In genomic region chr6:157158456-157158855, GRCh38 we compare ENCODE assay signal across 18 cellular contexts.
DNase-seq lines count a peak whose midpoint lies in the region; ATAC-seq, FAIRE-seq and TF ChIP-seq lines count a peak whose summit lies in the region.
"Had no signal": no experiment of that assay in that cellular context is flagged by ENCODE, and none has a peak within 500 bp of the region (broad histone marks: within the 10 kb centered on the region; RNA-seq: fewer than 3 reads in every experiment).

No MANE protein-coding gene starts in this region.

- no peak overlapping the region for H3K18ac ChIP-seq in H1 (ENCODE audit: extremely low read depth, low read length)
- H3K18ac ChIP-seq in mesenchymal stem cell (ENCODE audit: low read depth in 1 of 2, low read length in 2 of 2) = no peak overlapping the region

- no peak for TF ChIP-seq RAD21 in H1 (IDR thresholded peaks at IDR 0.05 in 1 of 2, conservative IDR thresholded peaks at IDR 0.05 in 1 of 2; ENCODE audit: low read depth in 2 of 2, low read length in 2 of 2)

- no TSS peak for BruUV-seq in Panc1 (replicated peaks; lab: Mats Ljungman, UMichigan)

- H3K27me3 ChIP-seq in GM23338 (ENCODE audit: insufficient read depth) (no peaks in the 10 kb centered on the region), Panc1 (ENCODE audit: control insufficient read depth, insufficient read depth, low read length) (no peaks in the 10 kb centered on the region), H1 (replicated peaks in 1 of 4; ENCODE audit: control insufficient read depth in 3 of 4, extremely low read depth in 1 of 4, insufficient read depth in 3 of 4, low read length in 3 of 4) (no peaks in the 10 kb centered on the region), mesenchymal stem cell (ENCODE audit: control insufficient read depth in 1 of 2, insufficient read depth in 1 of 2, low read length in 2 of 2) (no peaks in the 10 kb centered on the region)

- H3K36me3 ChIP-seq in GM23338 (ENCODE audit: insufficient read depth) (no peaks in the 10 kb centered on the region), Panc1 (ENCODE audit: control insufficient read depth, insufficient read depth, low read length) (peaks cover 8% of the 10 kb centered on the region; the same call in 1 of the 2 replicates), H1 (ENCODE audit: control insufficient read depth in 2 of 4, insufficient read depth in 4 of 4, low read length in 3 of 4) (peaks cover 0 to 3% (median 0%) of the 10 kb centered on the region in 4 experiments; a peak in 1 of 8 replicates), mesenchymal stem cell (ENCODE audit: control insufficient read depth in 1 of 2, insufficient read depth in 2 of 2, low read depth in 1 of 2, low read length in 2 of 2) (peaks cover 19 to 49% of the 10 kb centered on the region in 2 experiments)

- H3K4ac ChIP-seq in H1 (replicated peaks; ENCODE audit: insufficient read length, low read depth, low read length) (no peak overlapping the region), mesenchymal stem cell (ENCODE audit: low read depth in 1 of 2, low read length in 2 of 2) (no peak overlapping the region)

- no peak overlapping the region for H3K9ac ChIP-seq in H1 (replicated peaks in 1 of 4; ENCODE audit: extremely low read depth in 1 of 4, low read depth in 3 of 4, low read length in 3 of 4)
- H3K9ac ChIP-seq in mesenchymal stem cell (ENCODE audit: low read length) = no peak overlapping the region

- no peak overlapping the region for H4K5ac ChIP-seq in H1 (ENCODE audit: insufficient read length, low read depth, low read length)

- H2BK20ac ChIP-seq in H1 (ENCODE audit: low read length) = no peak overlapping the region

- no peaks in the 10 kb centered on the region; the same call in 1 of the 2 replicates for H3F3A ChIP-seq in GM23338 (replicated peaks; ENCODE audit: low read depth)

- H2BK120ac ChIP-seq in H1 (replicated peaks; ENCODE audit: low read depth, low read length) = no peak overlapping the region
- H2BK120ac ChIP-seq in mesenchymal stem cell (ENCODE audit: low read depth, low read length) = no peak overlapping the region

- H2AK5ac ChIP-seq in H1 (ENCODE audit: low read depth, low read length) = no peak overlapping the region
- no peak overlapping the region for H2AK5ac ChIP-seq in mesenchymal stem cell (ENCODE audit: low read length, severe bottlenecking)

- H3K9me3 Mint-ChIP-seq in GM23338 = no peaks in the 10 kb centered on the region
- no peaks in the 10 kb centered on the region for H3K9me3 Mint-ChIP-seq in stimulated activated effector memory CD8-positive, alpha-beta T cell treated with anti-CD3 and anti-CD28 coated beads, Interleukin-12 subunit alpha, Interleukin-12 subunit beta, amount 100 ng/mL, for 72 hours
- H3K9me3 Mint-ChIP-seq: CD4-positive, alpha-beta T cell had no signal

- DNase-seq in GM23338 (ENCODE audit: low spot score) (no peak), Panc1 (ENCODE audit: low read depth, low spot score) (no peak), H1 (ENCODE audit: low read depth in 1 of 2, low spot score in 2 of 2) (no peak), mesenchymal stem cell (no peak)
- DNase-seq in stimulated activated effector memory CD8-positive, alpha-beta T cell treated with anti-CD3 and anti-CD28 coated beads, Interleukin-12 subunit alpha, Interleukin-12 subunit beta, amount 100 ng/mL, for 72 hours (ENCODE audit: low spot score in 2 of 2) = no peak
- DNase-seq: C1 segment of cervical spinal cord; CD4-positive, alpha-beta T cell; DMS153; DMS79 treated with DMSO at 0.1 percent for 48 hours; EL had no signal

- TF ChIP-seq CTCF in GM23338 (conservative IDR thresholded peaks at IDR 0.05; ENCODE audit: low read depth in 2 of 2) (no peak), Panc1 (IDR thresholded peaks at IDR 0.05) (no peak), H1 (IDR thresholded peaks at IDR 0.05; ENCODE audit: control extremely low read depth in 1 of 3, insufficient read depth in 1 of 3, low read depth in 1 of 3, low read length in 3 of 3) (no peak)

- no peaks in the 10 kb centered on the region for H3K23me2 ChIP-seq in H1 (ENCODE audit: low read depth, low read length)

- H3K4me1 Mint-ChIP-seq in GM23338 = peaks cover 53% of the 10 kb centered on the region
- H3K4me1 Mint-ChIP-seq in stimulated activated effector memory CD8-positive, alpha-beta T cell treated with anti-CD3 and anti-CD28 coated beads, Interleukin-12 subunit alpha, Interleukin-12 subunit beta, amount 100 ng/mL, for 72 hours = no peaks in the 10 kb centered on the region
- H3K4me1 Mint-ChIP-seq: B cell had no signal

- H4K91ac ChIP-seq in H1 (replicated peaks; ENCODE audit: insufficient read length, low read length) = no peak overlapping the region
- no peak overlapping the region for H4K91ac ChIP-seq in mesenchymal stem cell (ENCODE audit: low read length)

- H4K20me1 ChIP-seq in GM23338 (replicated peaks; ENCODE audit: insufficient read depth) = peaks cover 4% of the 10 kb centered on the region; the same call in 1 of the 2 replicates
- H4K20me1 ChIP-seq in H1 (replicated peaks in 1 of 2; ENCODE audit: control insufficient read depth in 1 of 2, insufficient read depth in 2 of 2, low read length in 2 of 2) = peaks cover 0 to 2% of the 10 kb centered on the region in 2 experiments

- no peaks in the 10 kb centered on the region for H3K9me3 ChIP-seq in Panc1 (ENCODE audit: control insufficient read depth, insufficient read depth, low read depth, low read length)
- no peaks in the 10 kb centered on the region for H3K9me3 ChIP-seq in H1 (ENCODE audit: insufficient read depth in 2 of 2, low read depth in 1 of 2, low read length in 1 of 2)
- H3K9me3 ChIP-seq in mesenchymal stem cell (ENCODE audit: control insufficient read depth, low read length) = no peaks in the 10 kb centered on the region

- H2BK12ac ChIP-seq in H1 (ENCODE audit: low read depth, low read length) (no peak overlapping the region), mesenchymal stem cell (ENCODE audit: low read length in 2 of 2) (no peak overlapping the region)

- 90% methylated on average over 4 of the region's 4 CpGs; no CpG with 5 or more reads in 1 of the 2 experiments for WGBS in H1 (ENCODE audit: extremely low coverage in 1 of 2, insufficient coverage in 1 of 2, insufficient read length in 1 of 2, insufficient replicate concordance in 2 of 2, low coverage in 1 of 2, low lambda C conversion rate in 2 of 2, missing lambda C conversion rate in 1 of 2), 2 experiments
- 98% methylated on average over 4 of the region's 4 CpGs for WGBS in mesenchymal stem cell

- H3K36me3 Mint-ChIP-seq in GM23338 (ENCODE audit: low read depth) = no peaks in the 10 kb centered on the region
- peaks cover 30% of the 10 kb centered on the region for H3K36me3 Mint-ChIP-seq in stimulated activated effector memory CD8-positive, alpha-beta T cell treated with anti-CD3 and anti-CD28 coated beads, Interleukin-12 subunit alpha, Interleukin-12 subunit beta, amount 100 ng/mL, for 72 hours

- no peak for TF ChIP-seq POLR2A in H1 (IDR thresholded peaks at IDR 0.05; ENCODE audit: control extremely low read depth in 1 of 2, low read depth in 2 of 2, low read length in 2 of 2)

- H3K79me1 ChIP-seq in H1 (ENCODE audit: low read depth, low read length) (no peaks in the 10 kb centered on the region), mesenchymal stem cell (replicated peaks; ENCODE audit: low read length, poor library complexity, severe bottlenecking) (peaks cover 22% of the 10 kb centered on the region)

- H3K14ac ChIP-seq in H1 (ENCODE audit: insufficient read length) (no peak overlapping the region), mesenchymal stem cell (ENCODE audit: low read length in 2 of 2) (no peak overlapping the region)

- in situ Hi-C loops in Panc1 (cut with HindIII; ENCODE audit: low pct_unique_long_range_greater_than_20kb, low sequenced_read_pairs) = no loop called here

- CTCF ChIA-PET in Panc1 (lab: Charles Lee) = no interaction called here
- CTCF ChIA-PET in H1 (lab: Charles Lee; ENCODE audit: partially characterized antibody) = interaction anchor here (0.8 to 10.7 kb wide), 18 partner anchors 12 to 216 kb away, joined by 3 to 88 read pairs (median 4); no protein-coding TSS in a partner anchor

- H3K79me2 ChIP-seq in GM23338 (replicated peaks; ENCODE audit: insufficient read depth) (no peaks in the 10 kb centered on the region; the same call in 1 of the 2 replicates), H1 (ENCODE audit: control insufficient read depth in 1 of 2, insufficient read depth in 2 of 2, low read length in 2 of 2) (no peaks in the 10 kb centered on the region)

- POLR2A ChIA-PET in Panc1 (lab: Charles Lee) = interaction anchor here (0.6 kb wide), 1 partner anchor 240 kb away, joined by 3 read pairs; no protein-coding TSS in a partner anchor
- POLR2A ChIA-PET in H1 (lab: Charles Lee; ENCODE audit: partially characterized antibody) = interaction anchor here (0.5 to 2.5 kb wide), 3 partner anchors 13 to 31 kb away, joined by 4 to 11 read pairs (median 4); no protein-coding TSS in a partner anchor

- no peak overlapping the region for H2AFZ ChIP-seq in GM23338
- no peak overlapping the region for H2AFZ ChIP-seq in H1 (ENCODE audit: low read length)
- H2AFZ ChIP-seq in mesenchymal stem cell (ENCODE audit: low read depth, low read length) = no peak overlapping the region

- no peak for FAIRE-seq in H1 (lab: Jason Lieb, UNC)
- FAIRE-seq: A204.1, G401.6, GM12891, GM19239, HepG2 had no signal

- H4K8ac ChIP-seq in H1 (ENCODE audit: extremely low read depth, insufficient read depth, low read length) = no peak overlapping the region
- no peak overlapping the region for H4K8ac ChIP-seq in mesenchymal stem cell (ENCODE audit: low read length)

- no peak overlapping the region for H3K4me2 ChIP-seq in GM23338
- H3K4me2 ChIP-seq in H1 (ENCODE audit: insufficient read depth in 1 of 2, low read depth in 2 of 2, low read length in 2 of 2) = no peak overlapping the region
- H3K4me2 ChIP-seq in mesenchymal stem cell (ENCODE audit: low read length, poor library complexity, severe bottlenecking) = no peak overlapping the region

- TF ChIP-seq EP300 in H1 (IDR thresholded peaks at IDR 0.05; ENCODE audit: borderline replicate concordance in 1 of 2, low read depth in 2 of 2, low read length in 2 of 2) = no peak

- H3K4me3 Mint-ChIP-seq in GM23338 = no peak overlapping the region
- no peak overlapping the region for H3K4me3 Mint-ChIP-seq in stimulated activated effector memory CD8-positive, alpha-beta T cell treated with anti-CD3 and anti-CD28 coated beads, Interleukin-12 subunit alpha, Interleukin-12 subunit beta, amount 100 ng/mL, for 72 hours
- H3K4me3 Mint-ChIP-seq: B cell; CD4-positive, alpha-beta T cell had no signal

- H3K27ac ChIP-seq in GM23338 (ENCODE audit: low read depth) (0 out of 2 replicates have a peak overlapping the region, but pooled peaks have one; percentile 5), Panc1 (ENCODE audit: low read length) (no peak overlapping the region), H1 (ENCODE audit: low read depth, low read length) (no peak overlapping the region), mesenchymal stem cell (ENCODE audit: low read length, poor library complexity, severe bottlenecking) (no peak overlapping the region)

- intact Hi-C loops in Panc1 (cut with micrococcal nuclease; ENCODE audit: unreplicated experiment) = no loop called here

- peak; percentile 10; the same call in 2 of the 3 replicates for ATAC-seq in GM23338
- 0 out of 2 replicates have a peak, but pooled peaks have one; percentile 31 for ATAC-seq in Panc1
- ATAC-seq in stimulated activated effector memory CD8-positive, alpha-beta T cell treated with anti-CD3 and anti-CD28 coated beads, Interleukin-12 subunit alpha, Interleukin-12 subunit beta, amount 100 ng/mL, for 72 hours = no peak
- no peak for ATAC-seq in GM21360 (IDR thresholded peaks at IDR 0.05; ENCODE audit: unreplicated experiment)
- ATAC-seq in GM19351 (IDR thresholded peaks at IDR 0.05; ENCODE audit: unreplicated experiment) = no peak

- no peaks in the 10 kb centered on the region for H3K9me2 ChIP-seq in GM23338 (ENCODE audit: insufficient read depth)

- H3K56ac ChIP-seq in H1 (replicated peaks; ENCODE audit: insufficient read length, low read depth, low read length) = no peak overlapping the region

- H3K4me1 ChIP-seq in GM23338 (ENCODE audit: insufficient read depth) = peaks cover 46% of the 10 kb centered on the region
- H3K4me1 ChIP-seq in Panc1 (ENCODE audit: control insufficient read depth, insufficient read depth, low read length) = no peaks in the 10 kb centered on the region
- peaks cover 3 to 17% (median 13%) of the 10 kb centered on the region in 4 experiments for H3K4me1 ChIP-seq in H1 (replicated peaks in 1 of 4; ENCODE audit: control insufficient read depth in 3 of 4, insufficient read depth in 4 of 4, low read length in 3 of 4)
- H3K4me1 ChIP-seq in mesenchymal stem cell (ENCODE audit: control insufficient read depth, insufficient read depth, low read depth, low read length) = peaks cover 1% of the 10 kb centered on the region

- H2BK5ac ChIP-seq in H1 (ENCODE audit: low read depth, low read length) (no peak overlapping the region), mesenchymal stem cell (ENCODE audit: low read depth, low read length, poor library complexity, severe bottlenecking) (no peak overlapping the region)

- no peak overlapping the region for H3K4me3 ChIP-seq in GM23338
- H3K4me3 ChIP-seq in Panc1 (ENCODE audit: low read depth in 2 of 2, low read length in 2 of 2) = no peak overlapping the region
- no peak overlapping the region for H3K4me3 ChIP-seq in H1 (ENCODE audit: extremely low read depth in 1 of 4, insufficient read depth in 2 of 4, low read depth in 3 of 4, low read length in 4 of 4)
- H3K4me3 ChIP-seq in mesenchymal stem cell (ENCODE audit: insufficient read depth in 1 of 2, low read depth in 1 of 2, low read length in 2 of 2) = no peak overlapping the region

- H2BK15ac ChIP-seq in H1 (ENCODE audit: low read length) = 0 out of 2 replicates have a peak overlapping the region, but pooled peaks have one; percentile 6
- no peak overlapping the region for H2BK15ac ChIP-seq in mesenchymal stem cell (ENCODE audit: low read depth, poor library complexity, severe bottlenecking)

- H3K23ac ChIP-seq in H1 (ENCODE audit: insufficient read length) (no peak overlapping the region), mesenchymal stem cell (ENCODE audit: low read length in 2 of 2) (no peak overlapping the region)

- H3K27me3 Mint-ChIP-seq in GM23338 (ENCODE audit: insufficient read depth, low read depth, poor library complexity) = peaks cover 11% of the 10 kb centered on the region
- H3K27me3 Mint-ChIP-seq: B cell; CD4-positive, alpha-beta T cell had no signal

- H3K27ac Mint-ChIP-seq in GM23338 = no peak overlapping the region
- peak overlapping the region; percentile 9 for H3K27ac Mint-ChIP-seq in stimulated activated effector memory CD8-positive, alpha-beta T cell treated with anti-CD3 and anti-CD28 coated beads, Interleukin-12 subunit alpha, Interleukin-12 subunit beta, amount 100 ng/mL, for 72 hours
- H3K27ac Mint-ChIP-seq: B cell had no signal

Comparison
In these comparisons a context has a peak if more than half of its experiments do, and no peak if none do; other contexts are left out.
1. ATAC-seq: peak in GM23338 (single experiment) and Panc1 (single experiment); none in stimulated activated effector memory CD8-positive, alpha-beta T cell treated with anti-CD3 and anti-CD28 coated beads, Interleukin-12 subunit alpha, Interleukin-12 subunit beta, amount 100 ng/mL, for 72 hours (single experiment), GM21360 (single experiment) and GM19351 (single experiment).